ENCODE assay signal across 1 cellular context in genomic region chr3:154398084-154398967, GRCh38.
A peak's percentile ranks its signal among the peaks of the same experiment; 100 is the strongest.
TF ChIP-seq lines count a peak whose summit lies in the region.

No MANE protein-coding gene starts in this region.

TF ChIP-seq in GM12878, 131 proteins besides CTCF, POLR2A, EP300 and RAD21 (continued from another document and continues in another):
- TF ChIP-seq E2F4 (IDR thresholded peaks at IDR 0.05; ENCODE audit: low read depth, low read length) (no peak), ZZZ3 (IDR thresholded peaks at IDR 0.05; ENCODE audit: control insufficient read depth, insufficient read length, low read depth) (no peak), ZNF217 (IDR thresholded peaks at IDR 0.05) (peak; percentile 97), ZBTB33 (IDR thresholded peaks at IDR 0.05) (no peak), POU2F2 (IDR thresholded peaks at IDR 0.05; ENCODE audit: borderline replicate concordance, low read depth, low read length) (peak; percentile 60; the same call in 1 of the 3 replicates), SPI1 (IDR thresholded peaks at IDR 0.05; ENCODE audit: borderline replicate concordance, insufficient read depth, low read depth, low read length) (no peak), ZNF24 (IDR thresholded peaks at IDR 0.05) (peak; percentile 83), TCF7 (IDR thresholded peaks at IDR 0.05; ENCODE audit: borderline replicate concordance) (no peak), IRF3 (IDR thresholded peaks at IDR 0.05) (no peak), KLF5 (IDR thresholded peaks at IDR 0.05; ENCODE audit: partially characterized antibody) (no peak), STAT1 (conservative IDR thresholded peaks at IDR 0.05) (no peak), ATF2 (IDR thresholded peaks at IDR 0.05; ENCODE audit: low read length) (peak; percentile 88), BACH1 (IDR thresholded peaks at IDR 0.05; ENCODE audit: borderline replicate concordance) (0 out of 2 replicates have a peak, but pooled peaks have one; percentile 14), SMAD1 (IDR thresholded peaks at IDR 0.05; ENCODE audit: low read depth, partially characterized antibody) (no peak), PKNOX1 (IDR thresholded peaks at IDR 0.05) (peak; percentile 96), SKIL (IDR thresholded peaks at IDR 0.05; ENCODE audit: low read depth, poor library complexity, severe bottlenecking) (no peak), HCFC1 (IDR thresholded peaks at IDR 0.05; ENCODE audit: low read length) (no peak), PAX8 (IDR thresholded peaks at IDR 0.05) (no peak), DPF2 (IDR thresholded peaks at IDR 0.05) (peak; percentile 74), HDGF (IDR thresholded peaks at IDR 0.05) (no peak), CHD2 (IDR thresholded peaks at IDR 0.05; ENCODE audit: borderline replicate concordance, low read depth, low read length) (no peak), ZBED1 (IDR thresholded peaks at IDR 0.05; ENCODE audit: borderline replicate concordance) (no peak), CBX5 (IDR thresholded peaks at IDR 0.05; ENCODE audit: low read depth) (no peak), IKZF1 (conservative IDR thresholded peaks at IDR 0.05) (peak; percentile 42; the same call in 1 of the 2 replicates), LARP7 (IDR thresholded peaks at IDR 0.05) (no peak), ASH2L (IDR thresholded peaks at IDR 0.05; ENCODE audit: borderline replicate concordance, low read depth) (no peak), ZNF687 (IDR thresholded peaks at IDR 0.05) (no peak), NRF1 (conservative IDR thresholded peaks at IDR 0.05; ENCODE audit: low read depth, low read length) (no peak), HSF1 (IDR thresholded peaks at IDR 0.05; ENCODE audit: low read depth, low read length) (no peak), TARDBP (IDR thresholded peaks at IDR 0.05; ENCODE audit: borderline replicate concordance) (no peak), PBX3 (IDR thresholded peaks at IDR 0.05; ENCODE audit: insufficient replicate concordance, low read depth, low read length) (peak; percentile 85), USF1 (IDR thresholded peaks at IDR 0.05; ENCODE audit: borderline replicate concordance, extremely low read length, insufficient read depth, low read depth, low read length) (no peak), GABPA (IDR thresholded peaks at IDR 0.05; ENCODE audit: low read depth) (peak; percentile 17; the same call in 1 of the 2 replicates), CREB1 (IDR thresholded peaks at IDR 0.05; ENCODE audit: low read depth) (0 out of 2 replicates have a peak, but pooled peaks have one; percentile 11), YBX1 (IDR thresholded peaks at IDR 0.05) (no peak), STAT3 (IDR thresholded peaks at IDR 0.05; ENCODE audit: low read depth, low read length) (0 out of 2 replicates have a peak, but pooled peaks have one; percentile 20), CHD1 (IDR thresholded peaks at IDR 0.05; ENCODE audit: low read depth, low read length) (no peak), SMAD5 (IDR thresholded peaks at IDR 0.05; ENCODE audit: low read depth) (no peak), NFXL1 (IDR thresholded peaks at IDR 0.05; ENCODE audit: borderline replicate concordance) (no peak), RBBP5 (conservative IDR thresholded peaks at IDR 0.05) (no peak), EZH2 (IDR thresholded peaks at IDR 0.05; ENCODE audit: borderline replicate concordance, control insufficient read depth, low read depth, low read length) (no peak), E2F8 (IDR thresholded peaks at IDR 0.05; ENCODE audit: low read depth, partially characterized antibody) (no peak), MXI1 (IDR thresholded peaks at IDR 0.05; ENCODE audit: low read depth, low read length) (no peak), NFYA (IDR thresholded peaks at IDR 0.05; ENCODE audit: borderline replicate concordance, low read depth, low read length) (no peak)
